Comparison of ENCODE assay signal across 8 cellular contexts in genomic region chr12:68810027-68810389, GRCh38. TPM values are rescaled to one million over a fixed set of nuclear protein-coding genes. Genes with fewer than 3 reads are reported as not detected.
A peak's percentile ranks its signal among the peaks of the same experiment; 100 is the strongest.
DNase-seq lines count a peak whose midpoint lies in the region; ATAC-seq, FAIRE-seq and TF ChIP-seq lines count a peak whose summit lies in the region.
"Not testable (repeated sequence)": the region's sequence is repeated elsewhere in the genome, so short reads cannot be mapped to it uniquely, and the experiment has no call there.

No MANE protein-coding gene starts in this region.

- DNase-seq in A549 (ENCODE audit: low read depth in 1 of 2, low spot score in 1 of 2); GM12864 (ENCODE audit: low read depth); NT2/D1 (ENCODE audit: low read depth, low spot score); activated CD8-positive, alpha-beta memory T cell treated with anti-CD3 and anti-CD28 coated beads, Interleukin-2, amount 10 ng/mL, durations not matched to agents 7 days and 5 days; K562 (ENCODE audit: extremely low read depth in 1 of 4, low spot score in 3 of 4); fibroblast of the aortic adventitia (ENCODE audit: low read depth); retinal pigment epithelial cell (ENCODE audit: low read depth): not testable (repeated sequence)

- POLR2A ChIA-PET in A549 (lab: Yijun Ruan, JAX); K562 (lab: Yijun Ruan, JAX): not testable (repeated sequence)

- H3K36me3 ChIP-seq in NT2/D1 (ENCODE audit: insufficient read depth, insufficient read length, low read length) (peaks cover 58% of the 10 kb centered on the region), K562 (ENCODE audit: control insufficient read depth, insufficient read depth, low read length) (peaks cover 51% of the 10 kb centered on the region), mesodermal cell (ENCODE audit: control insufficient read depth, insufficient read depth, low read length) (peaks cover 51% of the 10 kb centered on the region)

- ATAC-seq in A549; activated CD8-positive, alpha-beta memory T cell treated with anti-CD3 and anti-CD28 coated beads, Interleukin-2, amount 10 ng/mL, durations not matched to agents 7 days and 5 days; K562: not testable (repeated sequence)

- TF ChIP-seq RAD21 in A549 (conservative IDR thresholded peaks at IDR 0.05 in 1 of 2, IDR thresholded peaks at IDR 0.05 in 1 of 2); K562 (CRISPR knock-in tag; conservative IDR thresholded peaks at IDR 0.05 in 1 of 2, IDR thresholded peaks at IDR 0.05 in 1 of 2): not testable (repeated sequence)

- in situ Hi-C loops in K562 (cut with MboI): not testable (repeated sequence)

- not testable (repeated sequence) for H3K9me3 Mint-ChIP-seq in activated CD8-positive, alpha-beta memory T cell treated with anti-CD3 and anti-CD28 coated beads, Interleukin-2, amount 10 ng/mL, durations not matched to agents 7 days and 5 days (ENCODE audit: low read depth)

- BruUV-seq in K562 (replicated peaks; lab: Mats Ljungman, UMichigan): not testable (repeated sequence)

- not testable (repeated sequence) for TF ChIP-seq CTCF in A549 (IDR thresholded peaks at IDR 0.05); GM12864 (IDR thresholded peaks at IDR 0.05; ENCODE audit: low read depth, low read length, missing control alignments); K562 (IDR thresholded peaks at IDR 0.05 in 2 of 3, conservative IDR thresholded peaks at IDR 0.05 in 1 of 3; ENCODE audit: insufficient read depth in 2 of 3, low read depth in 1 of 3, low read length in 3 of 3); fibroblast of the aortic adventitia (IDR thresholded peaks at IDR 0.05; ENCODE audit: insufficient read depth, low read length); retinal pigment epithelial cell (conservative IDR thresholded peaks at IDR 0.05; ENCODE audit: low read depth, low read length)

- not testable (repeated sequence) for FAIRE-seq in A549 (lab: Jason Lieb, UNC); K562 (lab: Jason Lieb, UNC)

- CTCF ChIA-PET in A549 (lab: Yijun Ruan, JAX); activated CD8-positive, alpha-beta memory T cell treated with anti-CD3 and anti-CD28 coated beads, Interleukin-2, amount 10 ng/mL, durations not matched to agents 7 days and 5 days (lab: Charles Lee); K562 (lab: Yijun Ruan, JAX; ENCODE audit: low intra/inter-chr PET ratio): not testable (repeated sequence)

- peaks cover 53% of the 10 kb centered on the region for H3K36me3 Mint-ChIP-seq in activated CD8-positive, alpha-beta memory T cell treated with anti-CD3 and anti-CD28 coated beads, Interleukin-2, amount 10 ng/mL, durations not matched to agents 7 days and 5 days

- WGBS in A549 (ENCODE audit: missing lambda C conversion rate): 90% methylated on average over 13 of the region's 13 CpGs
- 94% methylated on average over 11 of the region's 13 CpGs for WGBS in K562 (ENCODE audit: insufficient coverage, low coverage, missing lambda C conversion rate)
- 90 to 95% methylated on average over 10 to 11 of the region's 13 CpGs for WGBS in mesodermal cell (ENCODE audit: insufficient coverage in 2 of 2), 2 experiments

- not testable (repeated sequence) for H3K9ac ChIP-seq in NT2/D1 (ENCODE audit: insufficient read length, low read depth); K562 (ENCODE audit: insufficient read depth in 1 of 2, low read depth in 2 of 2, low read length in 2 of 2)

- not testable (repeated sequence) for TF ChIP-seq POLR2A in A549 (IDR thresholded peaks at IDR 0.05; ENCODE audit: low read length); K562 (conservative IDR thresholded peaks at IDR 0.05)

- peaks cover 52% of the 10 kb centered on the region for H3K4me1 Mint-ChIP-seq in activated CD8-positive, alpha-beta memory T cell treated with anti-CD3 and anti-CD28 coated beads, Interleukin-2, amount 10 ng/mL, durations not matched to agents 7 days and 5 days

- TF ChIP-seq EP300 in A549 (IDR thresholded peaks at IDR 0.05); K562 (IDR thresholded peaks at IDR 0.05; ENCODE audit: low read length): not testable (repeated sequence)

- not testable (repeated sequence) for H3K9me1 ChIP-seq in K562 (ENCODE audit: control insufficient read depth, insufficient read depth, low read length)

- H3K79me2 ChIP-seq in K562 (ENCODE audit: control insufficient read depth, insufficient read depth, low read length): peaks cover 71% of the 10 kb centered on the region

- H3K27me3 Mint-ChIP-seq in activated CD8-positive, alpha-beta memory T cell treated with anti-CD3 and anti-CD28 coated beads, Interleukin-2, amount 10 ng/mL, durations not matched to agents 7 days and 5 days: not testable (repeated sequence)

- H2AFZ ChIP-seq in K562 (ENCODE audit: low read depth, low read length): not testable (repeated sequence)

- peak overlapping the region; percentile 76 for H3K27ac Mint-ChIP-seq in activated CD8-positive, alpha-beta memory T cell treated with anti-CD3 and anti-CD28 coated beads, Interleukin-2, amount 10 ng/mL, durations not matched to agents 7 days and 5 days

- peak overlapping the region; percentile 99 for H3K4me3 Mint-ChIP-seq in activated CD8-positive, alpha-beta memory T cell treated with anti-CD3 and anti-CD28 coated beads, Interleukin-2, amount 10 ng/mL, durations not matched to agents 7 days and 5 days

- H4K20me1 ChIP-seq in K562 (replicated peaks; ENCODE audit: control insufficient read depth, insufficient read depth, low read length): not testable (repeated sequence)

- intact Hi-C loops in K562 (cut with micrococcal nuclease): not testable (repeated sequence)

- peak overlapping the region; percentile 88 for H3K4me3 ChIP-seq in A549
- H3K4me3 ChIP-seq in GM12864 (ENCODE audit: low read depth, low read length): peak overlapping the region; percentile 96; the same call in 1 of the 2 replicates
- H3K4me3 ChIP-seq in NT2/D1 (ENCODE audit: insufficient read length, low read depth): peak overlapping the region; percentile 96
- not testable (repeated sequence) for H3K4me3 ChIP-seq in K562
- peak overlapping the region; percentile 96 for H3K4me3 ChIP-seq in fibroblast of the aortic adventitia (ENCODE audit: low read depth, low read length)
- peak overlapping the region; percentile 89 for H3K4me3 ChIP-seq in mesodermal cell (ENCODE audit: extremely low read depth, insufficient read depth, low read length, poor library complexity, severe bottlenecking)
- H3K4me3 ChIP-seq in retinal pigment epithelial cell (ENCODE audit: low read length): peak overlapping the region; percentile 87

- H3K4me1 ChIP-seq in A549: peaks cover 46% of the 10 kb centered on the region
- H3K4me1 ChIP-seq in NT2/D1 (ENCODE audit: insufficient read depth, insufficient read length); mesodermal cell (ENCODE audit: control insufficient read depth, insufficient read depth, low read length, poor library complexity, severe bottlenecking): not testable (repeated sequence)
- H3K4me1 ChIP-seq in K562 (replicated peaks in 1 of 2; ENCODE audit: control insufficient read depth in 2 of 2, insufficient read depth in 2 of 2, low read length in 2 of 2): peaks cover 10 to 28% of the 10 kb centered on the region in 2 experiments

- not testable (repeated sequence) for H3K9me3 ChIP-seq in A549; NT2/D1 (ENCODE audit: insufficient read depth, low read length); K562 (replicated peaks; ENCODE audit: control insufficient read depth, insufficient read depth, low read depth, low read length); mesodermal cell (ENCODE audit: control insufficient read depth, low read length)

- H3K4me2 ChIP-seq in A549: peak overlapping the region; percentile 76
- not testable (repeated sequence) for H3K4me2 ChIP-seq in K562 (ENCODE audit: insufficient read depth, low read length)

- H3K27me3 ChIP-seq in NT2/D1 (ENCODE audit: insufficient read depth, insufficient read length); K562 (ENCODE audit: control insufficient read depth in 2 of 2, insufficient read depth in 2 of 2, low read length in 2 of 2): not testable (repeated sequence)

- H3K27ac ChIP-seq in A549: peak overlapping the region in 1 of 2 experiments; percentile 19; a peak in 2 of 6 replicates
- not testable (repeated sequence) for H3K27ac ChIP-seq in K562 (ENCODE audit: extremely low read depth, low read depth, low read length); mesodermal cell (ENCODE audit: low read depth, low read length, severe bottlenecking)

RNA-seq across cellular contexts. Expression of gene MDM2, which starts 2.0 kb away (rescaled TPM):
- 96.4 and 108 TPM in 2 replicates for polyA plus RNA-seq in A549 (2011; rRNA removed)
- 7.8 and 10.3 TPM in 2 replicates for polyA plus RNA-seq in A549 (2012; cell fraction: cytosol; rRNA removed)
- polyA plus RNA-seq in A549 (2012; cell fraction: nucleus; rRNA removed): 6.8 and 15.5 TPM in 2 replicates
- 40.3 to 48.6 TPM (median 48.2 TPM) in 3 replicates for polyA plus RNA-seq in A549 (2017; fragmentation: RNase III; extraction: RNeasy Plus Mini Kit Qiagen cat#74134 plus additional on column Dnase treatment)
- 117 and 151 TPM in 2 replicates for polyA minus RNA-seq in A549 (2011; rRNA and poly(A)+ RNA removed)
- total RNA-seq in activated CD8-positive, alpha-beta memory T cell treated with anti-CD3 and anti-CD28 coated beads, Interleukin-2, amount 10 ng/mL, durations not matched to agents 7 days and 5 days: 100 to 1,000 TPM; 235 to 253 TPM
- total RNA-seq in K562 (2011; cell fraction: chromatin; rRNA removed; ENCODE audit: low replicate concordance): 137 and 269 TPM in 2 replicates
- 93.4 and 96.3 TPM in 2 replicates for total RNA-seq in K562 (2011; cell fraction: nucleolus; rRNA removed)
- 70.5 and 93.0 TPM in 2 replicates for total RNA-seq in K562 (2011; cell fraction: nucleoplasm; rRNA removed)
- 45.3 and 49.0 TPM in 2 replicates for total RNA-seq in K562 (2014; rRNA removed)
- 99.2 and 135 TPM in 2 replicates for total RNA-seq in K562 (2014; rRNA removed; fragmentation: Illumina TruSeq; extraction: Trizol)
- total RNA-seq in K562 (2015; rRNA removed; fragmentation: Illumina TruSeq; extraction: Trizol): 70.0 and 74.0 TPM in 2 replicates
- total RNA-seq in K562 (2021): 90.8 and 100 TPM in 2 replicates
- 28.6 and 31.0 TPM in 2 replicates for polyA plus RNA-seq in K562 (2011; rRNA removed)
- polyA plus RNA-seq in K562 (2011; cell fraction: cytosol; rRNA removed): 10.2 and 10.8 TPM in 2 replicates
- 15.5 and 18.7 TPM in 2 replicates for polyA plus RNA-seq in K562 (2011; cell fraction: nucleus; rRNA removed)
- polyA plus RNA-seq in K562 (2012): 13.6 and 19.8 TPM in 2 replicates
- polyA plus RNA-seq in K562 (2014; fragmentation: Illumina TruSeq; extraction: Trizol): 31.0 and 33.3 TPM in 2 replicates
- polyA plus RNA-seq in K562 (2014; fragmentation: Nextera tagmentation; extraction: Ambion mirVana): 10 to 100 TPM; 13.6 to 21.8 TPM
- 47.5 and 57.7 TPM in 2 replicates for polyA plus RNA-seq in K562 (2014; rRNA removed)
- polyA minus RNA-seq in K562 (2011; rRNA and poly(A)+ RNA removed): 157 and 236 TPM in 2 replicates
- 51.0 and 56.2 TPM in 2 replicates for polyA minus RNA-seq in K562 (2011; cell fraction: cytosol; rRNA and poly(A)+ RNA removed)
- polyA minus RNA-seq in K562 (2011; cell fraction: nucleus; rRNA and poly(A)+ RNA removed): 73.0 and 111 TPM in 2 replicates
- total RNA-seq in fibroblast of the aortic adventitia (ENCODE audit: low replicate concordance): 241 and 733 TPM in 2 replicates
- 80.4 TPM for polyA plus RNA-seq in mesodermal cell (2013, experiment 1 of 2)
- 63.6 TPM for polyA plus RNA-seq in mesodermal cell (2013, experiment 2 of 2)
